Comparison of ENCODE assay signal across 8 cellular contexts in genomic region chr22:36659762-36660509, GRCh38. TPM values are rescaled to one million over a fixed set of nuclear protein-coding genes. Genes with fewer than 3 reads are reported as not detected.
DNase-seq lines count a peak whose midpoint lies in the region; ATAC-seq and TF ChIP-seq lines count a peak whose summit lies in the region.

No MANE protein-coding gene starts in this region.

- ATAC-seq in left colon (peak; percentile 37), GM21619 (IDR thresholded peaks at IDR 0.05; ENCODE audit: unreplicated experiment) (no peak), GM19467 (IDR thresholded peaks at IDR 0.05; ENCODE audit: unreplicated experiment) (no peak)

- intact Hi-C loops in left colon (cut with DNase I, micrococcal nuclease) = no loop called here

- H3K9me3 ChIP-seq in Peyer's patch = no peaks in the 10 kb centered on the region

- H3K4me1 ChIP-seq in Peyer's patch = peaks cover 0 to 13% (median 0%) of the 10 kb centered on the region in 4 donors

- no peaks in the 10 kb centered on the region for H3K27me3 ChIP-seq in Peyer's patch

- no peak overlapping the region for H3K4me3 ChIP-seq in AG10803 (ENCODE audit: low read length)
- H3K4me3 ChIP-seq in HFF-Myc (replicated peaks; ENCODE audit: low read depth, low read length) = no peak overlapping the region
- no peak overlapping the region for H3K4me3 ChIP-seq in Peyer's patch

- no peaks in the 10 kb centered on the region for H3K36me3 ChIP-seq in Peyer's patch

- H3K27ac ChIP-seq in Peyer's patch = no peak overlapping the region
- H3K27ac ChIP-seq in caudate nucleus (ENCODE audit: low read depth, low read length) = peak overlapping the region; percentile 50

- no peak for TF ChIP-seq POLR2A in Peyer's patch (IDR thresholded peaks at IDR 0.05)

- DNase-seq in AG10803 (ENCODE audit: low read depth) (peak; percentile 88), HFF-Myc (ENCODE audit: extremely low read depth, low read depth) (peak; percentile 84), Peyer's patch (peak; percentile 53 to 84 (median 74)), caudate nucleus (lab: John Stamatoyannopoulos, UW) (peak in 60 of 61 donors; percentile 22 to 95 (median 78)), left colon (peak; percentile 76 to 80)
- peak; percentile 39 to 41 for DNase-seq in stimulated activated CD4-positive, alpha-beta T cell treated with anti-CD3 and anti-CD28 coated beads, Interleukin-4, amount 100 ng/mL, for 4 hours

- no peak for TF ChIP-seq CTCF in AG10803 (conservative IDR thresholded peaks at IDR 0.05; ENCODE audit: low read length)
- no peak for TF ChIP-seq CTCF in HFF-Myc (IDR thresholded peaks at IDR 0.05; ENCODE audit: low read depth, low read length, missing control alignments)
- no peak for TF ChIP-seq CTCF in Peyer's patch (IDR thresholded peaks at IDR 0.05)

RNA-seq across cellular contexts. Expression of gene CACNG2, which starts 43.6 kb away (rescaled TPM):
- total RNA-seq in Peyer's patch (not detected), left colon (not detected)
